ENCODE assay signal across 11 cellular contexts in genomic region chr2:127082974-127083373, GRCh38. TPM values are rescaled to one million over a fixed set of nuclear protein-coding genes. Genes with fewer than 3 reads are reported as not detected.
A peak's percentile ranks its signal among the peaks of the same experiment; 100 is the strongest.
DNase-seq lines count a peak whose midpoint lies in the region; ATAC-seq and TF ChIP-seq lines count a peak whose summit lies in the region.
"Had no signal": no experiment of that assay in that cellular context is flagged by ENCODE, and none has a peak within 500 bp of the region (broad histone marks: within the 10 kb centered on the region; RNA-seq: fewer than 3 reads in every experiment).

No MANE protein-coding gene starts in this region.

- H3K27me3 Mint-ChIP-seq in glutamatergic neuron (ENCODE audit: unreplicated experiment): peaks cover 16% of the 10 kb centered on the region

- no peak overlapping the region for H3K14ac ChIP-seq in neuronal stem cell (ENCODE audit: low read length)

- TF ChIP-seq CTCF in dorsolateral prefrontal cortex (IDR thresholded peaks at IDR 0.05 in 54 of 56, conservative IDR thresholded peaks at IDR 0.05 in 2 of 56; ENCODE audit: low read depth in 1 of 56, partially characterized antibody in 56 of 56) (no peak), omental fat pad (IDR thresholded peaks at IDR 0.05) (no peak), glutamatergic neuron (IDR thresholded peaks at IDR 0.05; ENCODE audit: partially characterized antibody, unreplicated experiment) (no peak)

- peak overlapping the region; percentile 80 for H3K9ac ChIP-seq in BLaER1
- no peak overlapping the region for H3K9ac ChIP-seq in neuronal stem cell (ENCODE audit: low read depth, low read length, poor library complexity)

- H3K27me3 ChIP-seq in BLaER1 (no peaks in the 10 kb centered on the region), dorsolateral prefrontal cortex (no peaks in the 10 kb centered on the region), neuronal stem cell (ENCODE audit: control insufficient read depth in 3 of 3, insufficient read depth in 3 of 3, low read depth in 1 of 3, low read length in 3 of 3) (no peaks in the 10 kb centered on the region)

- H2AK5ac ChIP-seq in neuronal stem cell (ENCODE audit: low read depth, low read length): no peak overlapping the region

- no peak overlapping the region for H2BK120ac ChIP-seq in neuronal stem cell (ENCODE audit: low read depth, low read length)

- no CpG with 5 or more reads among the region's 8 CpGs for WGBS in neuronal stem cell (ENCODE audit: extremely low coverage in 2 of 2, insufficient read length in 2 of 2, insufficient replicate concordance in 1 of 2), 2 donors

- no peak overlapping the region for H2AFZ ChIP-seq in neuronal stem cell (ENCODE audit: low read length)

- H2BK5ac ChIP-seq in neuronal stem cell (ENCODE audit: low read length): peak overlapping the region; percentile 25

- peaks cover 31% of the 10 kb centered on the region for H3K4me1 Mint-ChIP-seq in glutamatergic neuron (ENCODE audit: low read depth, unreplicated experiment)

- no peaks in the 10 kb centered on the region for H3K36me3 Mint-ChIP-seq in glutamatergic neuron (ENCODE audit: unreplicated experiment)

- H3K4me1 ChIP-seq in BLaER1: peaks cover 99% of the 10 kb centered on the region
- peaks cover 30 to 56% of the 10 kb centered on the region in 2 donors for H3K4me1 ChIP-seq in neuronal stem cell (ENCODE audit: control insufficient read depth in 2 of 2, insufficient read depth in 1 of 2, low read depth in 1 of 2, low read length in 2 of 2)

- no peak overlapping the region for H3K4me3 Mint-ChIP-seq in glutamatergic neuron (ENCODE audit: unreplicated experiment)

- peaks cover 70% of the 10 kb centered on the region for H4K20me1 ChIP-seq in BLaER1

- no peak overlapping the region for H4K91ac ChIP-seq in neuronal stem cell (ENCODE audit: low read depth, low read length, poor library complexity)

- H3K9me3 Mint-ChIP-seq in glutamatergic neuron (ENCODE audit: unreplicated experiment): peaks cover 18% of the 10 kb centered on the region

- H2BK15ac ChIP-seq in neuronal stem cell (ENCODE audit: low read length): no peak overlapping the region

- H3K79me1 ChIP-seq in neuronal stem cell (ENCODE audit: low read depth, low read length): peaks cover 19% of the 10 kb centered on the region

- no peak for ATAC-seq in omental fat pad (ENCODE audit: low FRiP score)

- peak; percentile 37 for DNase-seq in MV-4-11 (lab: John Stamatoyannopoulos, UW)
- DNase-seq in dorsolateral prefrontal cortex: no peak
- no peak for DNase-seq in neuronal stem cell (ENCODE audit: low spot score)
- DNase-seq in anterior cingulate cortex (lab: John Stamatoyannopoulos, UW): no peak
- DNase-seq in A172 (ENCODE audit: low spot score): no peak
- no peak for DNase-seq in omental fat pad (ENCODE audit: low spot score)
- no peak for DNase-seq in glutamatergic neuron
- DNase-seq: DMS 273 treated with DMSO at 0.1 percent for 48 hours, NCI-H510A treated with DMSO at 0.1 percent for 48 hours, SHP77 treated with DMSO at 0.1 percent for 48 hours had no signal

- H3K23ac ChIP-seq in neuronal stem cell (ENCODE audit: low read depth, low read length, poor library complexity): no peak overlapping the region

- H3K27ac Mint-ChIP-seq in glutamatergic neuron (ENCODE audit: unreplicated experiment): no peak overlapping the region

- peak overlapping the region; percentile 95 for H3K27ac ChIP-seq in BLaER1
- peak overlapping the region; percentile 41 to 99 (median 90) for H3K27ac ChIP-seq in dorsolateral prefrontal cortex
- H3K27ac ChIP-seq in neuronal stem cell (replicated peaks; ENCODE audit: low read length): no peak overlapping the region

- peak overlapping the region; percentile 100 for H3K4me2 ChIP-seq in BLaER1
- H3K4me2 ChIP-seq in neuronal stem cell (ENCODE audit: insufficient read depth, low read length, poor library complexity, severe bottlenecking): no peak overlapping the region

- no peak overlapping the region for H3K18ac ChIP-seq in neuronal stem cell (ENCODE audit: low read length)

- H3K36me3 ChIP-seq in BLaER1: peaks cover 12% of the 10 kb centered on the region; the same call in 1 of the 2 replicates
- peaks cover 0 to 5% of the 10 kb centered on the region in 2 donors for H3K36me3 ChIP-seq in neuronal stem cell (replicated peaks in 1 of 2; ENCODE audit: control insufficient read depth in 2 of 2, insufficient read depth in 2 of 2, low read length in 2 of 2)

- 0 out of 2 replicates have a peak overlapping the region, but pooled peaks have one; percentile 63 for H3K4me3 ChIP-seq in BLaER1
- H3K4me3 ChIP-seq in dorsolateral prefrontal cortex: peak overlapping the region in 14 of 59 donors; percentile 14 to 61 (median 48)
- H3K4me3 ChIP-seq in neuronal stem cell (ENCODE audit: low read length in 2 of 2): no peak overlapping the region

- H3K4ac ChIP-seq in neuronal stem cell (ENCODE audit: low read length): no peak overlapping the region

- no peak overlapping the region for H2BK12ac ChIP-seq in neuronal stem cell (ENCODE audit: low read length)

- no peaks in the 10 kb centered on the region for H3K9me3 ChIP-seq in BLaER1
- H3K9me3 ChIP-seq in neuronal stem cell (replicated peaks in 1 of 2; ENCODE audit: control insufficient read depth in 2 of 2, insufficient read depth in 1 of 2, low read depth in 1 of 2, low read length in 2 of 2): peaks cover 0 to 3% of the 10 kb centered on the region in 2 donors

- H4K8ac ChIP-seq in neuronal stem cell (ENCODE audit: low read depth, low read length): no peak overlapping the region

- intact Hi-C loops in dorsolateral prefrontal cortex (cut with DNase I): loop anchor here in 1 of 2 donors (2.0 kb wide), 1 partner anchor 20 kb away; no protein-coding TSS in a partner anchor

RNA-seq across cellular contexts. Expression of gene BIN1, which starts 24.0 kb away (rescaled TPM):
- total RNA-seq in dorsolateral prefrontal cortex: 100 to 1,000 TPM; 151 to 703 (median 290) TPM
- polyA plus RNA-seq in neuronal stem cell (2013, experiment 1 of 2): 58.5 TPM
- polyA plus RNA-seq in neuronal stem cell (2013, experiment 2 of 2): 59.1 TPM
- total RNA-seq in A172 (2014; rRNA removed; shearing (Covaris generic)): 114 and 117 TPM in 2 replicates
- total RNA-seq in omental fat pad: 10 to 100 TPM; 64.2 to 78.5 (median 73.2) TPM
- 176 TPM for total RNA-seq in glutamatergic neuron (ENCODE audit: unreplicated experiment)
